In the genomic region with DNA sequence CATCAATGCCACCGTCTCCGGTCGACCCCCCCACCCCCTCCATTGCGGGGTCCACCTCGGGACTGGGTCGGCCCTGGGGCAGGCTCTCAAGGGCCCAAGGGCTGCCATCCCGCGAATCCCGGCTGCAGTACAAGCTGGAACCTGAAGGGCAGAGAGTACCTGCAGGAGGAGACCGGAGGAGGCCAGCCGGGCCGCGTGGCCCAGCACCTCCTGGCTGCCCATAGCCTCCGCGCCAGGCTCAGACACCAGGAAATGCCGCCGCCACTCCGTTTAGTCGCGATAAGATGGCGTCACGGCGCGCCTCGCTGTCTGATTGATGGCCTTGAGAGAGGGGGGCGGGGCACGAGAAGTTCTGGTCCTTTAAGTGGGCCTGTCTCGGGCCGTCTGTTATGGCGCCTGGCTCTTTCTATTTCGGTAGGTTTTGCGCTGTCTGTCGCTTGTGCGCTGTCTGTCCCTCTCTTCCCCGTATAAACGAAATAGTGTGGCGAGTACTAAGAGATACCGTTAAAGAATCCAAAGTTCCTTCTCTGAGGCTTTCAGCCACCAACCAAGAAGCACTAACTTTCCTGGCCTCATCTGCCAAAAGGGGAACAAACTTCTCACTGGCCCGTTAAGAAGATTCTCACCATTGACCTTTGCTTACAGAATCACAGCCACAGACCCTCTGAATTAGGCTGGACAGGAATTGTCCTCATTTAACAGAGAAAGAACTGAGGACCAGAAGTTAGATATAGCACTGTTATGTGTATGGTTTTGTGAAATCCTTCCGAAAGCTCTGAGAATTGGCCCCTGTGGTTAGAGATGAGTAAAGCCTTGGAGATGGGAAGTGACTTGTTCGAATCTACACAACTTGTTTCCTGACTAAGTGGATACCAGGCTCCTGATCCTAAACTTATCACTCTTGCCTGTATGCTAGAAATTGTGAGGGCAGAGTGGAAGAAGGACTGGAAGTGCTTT, we compare ENCODE assay signal across 8 cellular contexts. TPM values are rescaled to one million over a fixed set of nuclear protein-coding genes. Genes with fewer than 3 reads are reported as not detected.
DNase-seq lines count a peak whose midpoint lies in the region; ATAC-seq and TF ChIP-seq lines count a peak whose summit lies in the region.

A gene with protein sequence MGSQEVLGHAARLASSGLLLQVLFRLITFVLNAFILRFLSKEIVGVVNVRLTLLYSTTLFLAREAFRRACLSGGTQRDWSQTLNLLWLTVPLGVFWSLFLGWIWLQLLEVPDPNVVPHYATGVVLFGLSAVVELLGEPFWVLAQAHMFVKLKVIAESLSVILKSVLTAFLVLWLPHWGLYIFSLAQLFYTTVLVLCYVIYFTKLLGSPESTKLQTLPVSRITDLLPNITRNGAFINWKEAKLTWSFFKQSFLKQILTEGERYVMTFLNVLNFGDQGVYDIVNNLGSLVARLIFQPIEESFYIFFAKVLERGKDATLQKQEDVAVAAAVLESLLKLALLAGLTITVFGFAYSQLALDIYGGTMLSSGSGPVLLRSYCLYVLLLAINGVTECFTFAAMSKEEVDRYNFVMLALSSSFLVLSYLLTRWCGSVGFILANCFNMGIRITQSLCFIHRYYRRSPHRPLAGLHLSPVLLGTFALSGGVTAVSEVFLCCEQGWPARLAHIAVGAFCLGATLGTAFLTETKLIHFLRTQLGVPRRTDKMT (minus strand): TSS at position 257 of the 957 bp plus-strand sequence. CDS start 35 bp downstream, at position 222.

- whole genome bisulfite sequencing in esophagus squamous epithelium, 2 donors: 0 to 5% methylated on average over 12 of the region's 41 CpGs

- H3K27ac ChIP-seq in KOPT-K1 (ENCODE audit: low read depth, low read length, poor library complexity, severe bottlenecking) (peak within 1 kb of the TSS; percentile 83), esophagus squamous epithelium (peak within 1 kb of the TSS; percentile 88 to 93 (median 92))

- H3K36me3 ChIP-seq in KOPT-K1 (ENCODE audit: insufficient read depth, low read length): peaks cover 18% of the 10 kb centered on the region
- peaks cover 0 to 25% (median 0%) of the 10 kb centered on the region in 3 donors for H3K36me3 ChIP-seq in esophagus squamous epithelium

- no peaks in the 10 kb centered on the region for H3K27me3 ChIP-seq in esophagus squamous epithelium

- H3K9me3 ChIP-seq in KOPT-K1 (ENCODE audit: insufficient read depth, low read length, poor library complexity, severe bottlenecking): no peaks in the 10 kb centered on the region
- H3K9me3 ChIP-seq in esophagus squamous epithelium: no peaks in the 10 kb centered on the region

- TF ChIP-seq POLR2A in esophagus squamous epithelium (IDR thresholded peaks at IDR 0.05): peak in 3 of 4 donors; percentile 60 to 70 (median 65)

- H3K4me1 ChIP-seq in esophagus squamous epithelium: peaks cover 11 to 40% (median 19%) of the 10 kb centered on the region in 3 donors

- ATAC-seq in GM21723 (IDR thresholded peaks at IDR 0.05; ENCODE audit: unreplicated experiment): peak; percentile 82

- peak within 1 kb of the TSS; percentile 71 to 98 (median 95) for H3K4me3 ChIP-seq in esophagus squamous epithelium

- TF ChIP-seq CTCF in esophagus squamous epithelium (IDR thresholded peaks at IDR 0.05): peak in 4 of 6 experiments; percentile 9 to 50 (median 19)

- DNase-seq in DMS153 treated with DMSO at 0.1 percent for 48 hours (lab: John Stamatoyannopoulos, UW; ENCODE audit: unreplicated experiment): peak; percentile 50
- peak; percentile 96 for DNase-seq in RKO (ENCODE audit: low spot score)
- DNase-seq in activated T-helper 1 cell treated with Interleukin-2 at 50 U/mL for 16 hours (ENCODE audit: low read depth): peak; percentile 95
- peak; percentile 96 for DNase-seq in esophagus squamous epithelium (lab: John Stamatoyannopoulos, UW)
- peak; percentile 98 for DNase-seq in myocyte (ENCODE audit: low read depth)
- DNase-seq in stimulated activated CD8-positive, alpha-beta memory T cell treated with anti-CD3 and anti-CD28 coated beads, Interleukin-7, amount 100 ng/mL, for 4 hours (ENCODE audit: low read depth in 2 of 2): peak; percentile 95 to 96

- intact Hi-C loops in esophagus squamous epithelium (cut with DNase I): loop anchor here (5.0 kb wide), 1 partner anchor 67 kb away; no protein-coding TSS in a partner anchor

RNA-seq across cellular contexts. Expression of the gene that starts here (rescaled TPM):
- total RNA-seq in esophagus squamous epithelium (10 to 100 TPM in 3 of 4 donors, 1 to 10 TPM in 1; 4.9 to 18.2 (median 12.8) TPM), myocyte (6.7 and 7.5 TPM in 2 replicates)
- polyA plus RNA-seq in myocyte (2012): 16.7 TPM

Comparison
In these comparisons a context has a peak if more than half of its experiments do, and no peak if none do; other contexts are left out.
1. Peak in every context shown above with its lines: DNase-seq, ATAC-seq, H3K4me3 ChIP-seq and H3K27ac ChIP-seq.